21 cellular contexts compared by ENCODE assay signal in the genomic region with DNA sequence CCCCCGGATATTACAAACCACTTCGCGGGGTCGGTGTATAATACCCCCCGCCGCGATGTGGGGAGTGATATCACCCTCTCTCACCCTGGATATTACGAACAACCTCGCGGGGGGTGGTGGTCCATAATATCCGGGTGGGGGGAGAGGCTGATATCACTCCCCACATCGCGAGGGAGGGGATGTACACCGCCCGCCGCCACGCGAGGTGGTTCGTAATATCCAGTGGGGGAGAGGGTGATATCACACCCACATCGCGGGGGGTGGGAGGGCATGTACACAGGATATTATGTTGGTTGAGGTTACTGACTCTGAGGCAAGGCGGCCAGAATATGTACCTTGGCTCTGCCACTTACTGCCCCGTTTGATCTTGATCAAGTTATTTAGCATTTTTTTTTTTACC.
"Had no signal": no experiment of that assay in that cellular context is flagged by ENCODE, and none has a peak within 500 bp of the region (broad histone marks: within the 10 kb centered on the region; RNA-seq: fewer than 3 reads in every experiment).

No MANE protein-coding gene starts in this region.

- H3K27ac ChIP-seq: foreskin keratinocyte, hepatocyte, neutrophil, psoas muscle, spleen, tibial artery had no signal

- H3K4me1 ChIP-seq: foreskin keratinocyte, psoas muscle, spleen, tibial artery had no signal

- H3K36me3 ChIP-seq: neutrophil, spleen, tibial artery had no signal

- DNase-seq: effector memory CD8-positive, alpha-beta T cell; erythroblast; foreskin keratinocyte; head of caudate nucleus; kidney glomerular epithelial cell; mammary epithelial cell; naive thymus-derived CD4-positive, alpha-beta T cell; nephron progenitor cell; psoas muscle; retina; spleen; stimulated activated CD4-positive, alpha-beta T cell treated with anti-CD3 and anti-CD28 coated beads, Interleukin-15, amount 100 ng/mL, for 24 hours; stimulated activated CD4-positive, alpha-beta T cell treated with anti-CD3 and anti-CD28 coated beads, Interleukin-1b, Interleukin-23, amount 100 ng/mL, for 48 hours; stimulated activated CD4-positive, alpha-beta T cell treated with anti-CD3 and anti-CD28 coated beads, Interleukin-4, amount 100 ng/mL, for 24 hours; stimulated activated naive B cell treated with anti-CD40 and anti-IgM and Interleukin-4, amounts not matched to agents 10 μg/mL and 1 μg/mL and 100 μg/mL, for 72 hours; tibial artery had no signal

- H3K4me3 ChIP-seq: hepatocyte, psoas muscle, spleen, tibial artery had no signal

- ATAC-seq: effector memory CD8-positive, alpha-beta T cell; naive thymus-derived CD4-positive, alpha-beta T cell; psoas muscle; sciatic nerve; stimulated activated naive B cell treated with anti-CD40 and anti-IgM and Interleukin-4, amounts not matched to agents 10 μg/mL and 1 μg/mL and 100 μg/mL, for 72 hours had no signal

- H3K9me3 ChIP-seq: neutrophil, psoas muscle, spleen, tibial artery had no signal

- H3K27me3 ChIP-seq: foreskin keratinocyte, hepatocyte, spleen, tibial artery had no signal

- FAIRE-seq: colon, endothelial cell of umbilical vein had no signal
